In the genomic region with DNA sequence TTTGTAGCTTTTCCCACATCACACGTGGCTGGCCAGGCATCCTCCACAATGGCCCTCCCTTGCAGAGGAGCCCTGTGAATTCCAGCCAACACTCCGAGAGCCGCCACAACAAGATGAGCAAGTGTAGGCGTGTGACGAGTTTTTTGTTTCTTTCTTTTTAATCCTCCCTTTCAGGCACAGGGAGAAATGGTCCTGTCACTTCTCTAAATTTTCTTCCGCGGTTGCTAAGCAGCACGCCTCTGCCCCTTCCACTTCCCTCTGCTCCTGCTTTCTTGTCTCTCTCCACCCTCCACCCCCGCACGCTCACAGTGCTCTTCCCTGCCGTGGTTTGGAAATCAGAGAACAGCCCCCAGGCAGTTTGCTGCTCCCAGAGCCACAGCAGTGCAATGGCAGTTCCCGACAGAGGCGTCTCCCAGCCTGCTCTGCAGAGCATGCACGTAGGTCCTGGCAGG, we compare ENCODE assay signal across 8 cellular contexts.
DNase-seq lines count a peak whose midpoint lies in the region; ATAC-seq, FAIRE-seq and TF ChIP-seq lines count a peak whose summit lies in the region.

No MANE protein-coding gene starts in this region.

- TF ChIP-seq EP300 in upper lobe of left lung (IDR thresholded peaks at IDR 0.05) = no peak

- H3K36me3 Mint-ChIP-seq in memory B cell = no peaks in the 10 kb centered on the region

- POLR2A ChIA-PET in PC-9 (lab: Charles Lee; ENCODE audit: unreplicated experiment) (no interaction called here), endothelial cell of umbilical vein (lab: Charles Lee) (no interaction called here)

- CTCF ChIA-PET in PC-9 (lab: Charles Lee) (no interaction called here), endothelial cell of umbilical vein (lab: Charles Lee) (interaction anchor here (1.5 kb wide), 1 partner anchor 15 kb away, joined by 4 read pairs; no protein-coding TSS in a partner anchor)

- TF ChIP-seq CTCF in PC-9 (conservative IDR thresholded peaks at IDR 0.05) = no peak
- no peak for TF ChIP-seq CTCF in endothelial cell of umbilical vein (IDR thresholded peaks at IDR 0.05; ENCODE audit: extremely low read depth in 1 of 2, insufficient read depth in 1 of 2, low read depth in 1 of 2, low read length in 2 of 2)
- peak in 3 of 6 experiments; percentile 31 to 46 (median 36) for TF ChIP-seq CTCF in upper lobe of left lung (IDR thresholded peaks at IDR 0.05)
- TF ChIP-seq CTCF in MM.1S (IDR thresholded peaks at IDR 0.05; ENCODE audit: low read length) = no peak

- H3K9ac ChIP-seq in endothelial cell of umbilical vein (replicated peaks; ENCODE audit: extremely low read depth, insufficient read depth, low read length) = no peak overlapping the region
- no peak overlapping the region for H3K9ac ChIP-seq in MM.1S (ENCODE audit: low read length)

- FAIRE-seq in endothelial cell of umbilical vein (lab: Jason Lieb, UNC) = peak; percentile 73

- H2AFZ ChIP-seq in PC-9 = peak overlapping the region; percentile 61
- peak overlapping the region; percentile 77 for H2AFZ ChIP-seq in endothelial cell of umbilical vein (ENCODE audit: low read depth, low read length)
- no peak overlapping the region for H2AFZ ChIP-seq in MM.1S (ENCODE audit: low read length)

- H3K4me3 ChIP-seq in PC-9 = peak overlapping the region; percentile 43; the same call in 1 of the 2 replicates
- H3K4me3 ChIP-seq in endothelial cell of umbilical vein (replicated peaks in 1 of 3; ENCODE audit: insufficient read depth in 1 of 3, low read depth in 1 of 3, low read length in 3 of 3) = peak overlapping the region in 2 of 3 experiments; percentile 7 to 12
- H3K4me3 ChIP-seq in upper lobe of left lung = peak overlapping the region in 3 of 4 donors; percentile 22 to 41 (median 32)
- H3K4me3 ChIP-seq in MM.1S (ENCODE audit: low read length) = no peak overlapping the region

- H3K4me1 Mint-ChIP-seq in memory B cell = peaks cover 22% of the 10 kb centered on the region

- H3K27ac ChIP-seq in PC-9 = no peak overlapping the region
- H3K27ac ChIP-seq in endothelial cell of umbilical vein (ENCODE audit: insufficient read depth, low read depth, low read length) = no peak overlapping the region
- peak overlapping the region in 1 of 4 donors; percentile 12 for H3K27ac ChIP-seq in upper lobe of left lung
- H3K27ac ChIP-seq in MM.1S (ENCODE audit: low read length) = no peak overlapping the region

- no peak overlapping the region for H3K27ac Mint-ChIP-seq in memory B cell

- no peaks in the 10 kb centered on the region for H3F3A ChIP-seq in PC-9 (ENCODE audit: insufficient read depth, low read depth)
- H3F3A ChIP-seq in MM.1S (ENCODE audit: insufficient read depth, low read length) = no peaks in the 10 kb centered on the region

- ATAC-seq in memory B cell (ENCODE audit: low read depth) = peak; percentile 54
- peak; percentile 55 to 88 for ATAC-seq in upper lobe of left lung (ENCODE audit: low FRiP score in 2 of 2)
- ATAC-seq in GM19324 (IDR thresholded peaks at IDR 0.05; ENCODE audit: low FRiP score, unreplicated experiment) = no peak

- H3K27me3 ChIP-seq in PC-9 (ENCODE audit: insufficient read depth, low read depth) (no peaks in the 10 kb centered on the region), endothelial cell of umbilical vein (ENCODE audit: control insufficient read depth in 2 of 2, insufficient read depth in 2 of 2, low read length in 2 of 2) (peaks cover 8 to 11% of the 10 kb centered on the region in 2 experiments), upper lobe of left lung (no peaks in the 10 kb centered on the region), MM.1S (replicated peaks; ENCODE audit: insufficient read depth, low read length) (no peaks in the 10 kb centered on the region)

- H3K9me1 ChIP-seq in endothelial cell of umbilical vein (replicated peaks; ENCODE audit: control insufficient read depth, extremely low read depth, insufficient read depth, low read length) = no peaks in the 10 kb centered on the region

- H3K79me2 ChIP-seq in PC-9 (ENCODE audit: low read depth) (no peaks in the 10 kb centered on the region), endothelial cell of umbilical vein (ENCODE audit: control insufficient read depth, insufficient read depth, low read length) (no peaks in the 10 kb centered on the region), MM.1S (ENCODE audit: low read length) (no peaks in the 10 kb centered on the region)

- H3K9me3 ChIP-seq in PC-9 (ENCODE audit: insufficient read depth, low read depth) (no peaks in the 10 kb centered on the region), endothelial cell of umbilical vein (replicated peaks; ENCODE audit: control insufficient read depth, insufficient read depth, low read length) (no peaks in the 10 kb centered on the region), upper lobe of left lung (no peaks in the 10 kb centered on the region), MM.1S (replicated peaks; ENCODE audit: insufficient read depth, low read length) (no peaks in the 10 kb centered on the region)

- intact Hi-C loops in PC-9 (cut with micrococcal nuclease; ENCODE audit: unreplicated experiment) = no loop called here
- intact Hi-C loops in endothelial cell of umbilical vein (cut with micrococcal nuclease) = loop anchor here (5.0 kb wide), 1 partner anchor 46 kb away; no protein-coding TSS in a partner anchor

- DNase-seq in GM04504 (ENCODE audit: low read depth) (peak; percentile 42), PC-9 (peak; percentile 61 to 63), endothelial cell of umbilical vein (ENCODE audit: low read depth, low spot score) (peak; percentile 29), memory B cell (ENCODE audit: low spot score in 2 of 2) (no peak), upper lobe of left lung (peak in 1 of 2 donors; percentile 63), MM.1S (no peak)
- no peak for DNase-seq in stimulated activated naive CD4-positive, alpha-beta T cell treated with Interleukin-2 at 50 U/mL for 16 hours (lab: John Stamatoyannopoulos, UW)

- BruUV-seq in PC-9 (replicated peaks; lab: Mats Ljungman, UMichigan) = no TSS peak
- no TSS peak for BruUV-seq in endothelial cell of umbilical vein (replicated peaks; lab: Mats Ljungman, UMichigan)

- no peaks in the 10 kb centered on the region for H3K9me3 Mint-ChIP-seq in memory B cell

- H3K36me3 ChIP-seq in PC-9 (ENCODE audit: low read depth) (no peaks in the 10 kb centered on the region), endothelial cell of umbilical vein (ENCODE audit: control insufficient read depth in 2 of 2, extremely low read depth in 1 of 2, insufficient read depth in 2 of 2, low read length in 2 of 2) (no peaks in the 10 kb centered on the region), upper lobe of left lung (no peaks in the 10 kb centered on the region), MM.1S (replicated peaks; ENCODE audit: insufficient read depth, low read length) (no peaks in the 10 kb centered on the region)

- no peak for TF ChIP-seq POLR2A in endothelial cell of umbilical vein (IDR thresholded peaks at IDR 0.05; ENCODE audit: low read depth, low read length)
- TF ChIP-seq POLR2A in upper lobe of left lung (IDR thresholded peaks at IDR 0.05) = no peak

- dilution Hi-C loops in endothelial cell of umbilical vein (cut with MboI; ENCODE audit: extremely low pct_ligation_motif_present, low sequenced_read_pairs) = no loop called here

- WGBS in upper lobe of left lung, 2 donors = 2 to 8% methylated on average over 14 of the region's 14 CpGs

- H3K4me2 ChIP-seq in PC-9 (peak overlapping the region; percentile 66), endothelial cell of umbilical vein (ENCODE audit: insufficient read depth, low read length) (peak overlapping the region; percentile 50), MM.1S (ENCODE audit: low read depth, low read length) (no peak overlapping the region)

- peak overlapping the region; percentile 81 for H3K4me3 Mint-ChIP-seq in memory B cell

- H3K9me2 ChIP-seq in PC-9 (ENCODE audit: insufficient read depth) (no peaks in the 10 kb centered on the region), MM.1S (replicated peaks; ENCODE audit: insufficient read depth, low read length) (no peaks in the 10 kb centered on the region)

- no peaks in the 10 kb centered on the region for H4K20me1 ChIP-seq in PC-9 (ENCODE audit: insufficient read depth)
- no peaks in the 10 kb centered on the region for H4K20me1 ChIP-seq in endothelial cell of umbilical vein (replicated peaks; ENCODE audit: control insufficient read depth, extremely low read depth, insufficient read depth, low read length)
- H4K20me1 ChIP-seq in MM.1S (ENCODE audit: insufficient read depth, low read length) = no peaks in the 10 kb centered on the region

- peaks cover 23% of the 10 kb centered on the region for H3K4me1 ChIP-seq in PC-9 (replicated peaks; ENCODE audit: insufficient read depth)
- H3K4me1 ChIP-seq in endothelial cell of umbilical vein (ENCODE audit: control insufficient read depth, extremely low read depth, insufficient read depth, low read length) = peaks cover 16% of the 10 kb centered on the region
- peaks cover 3 to 31% (median 8%) of the 10 kb centered on the region in 4 donors for H3K4me1 ChIP-seq in upper lobe of left lung
- H3K4me1 ChIP-seq in MM.1S (ENCODE audit: low read length) = no peaks in the 10 kb centered on the region

- no peaks in the 10 kb centered on the region for H3K27me3 Mint-ChIP-seq in memory B cell

TF ChIP-seq in endothelial cell of umbilical vein, 7 proteins besides CTCF, POLR2A, EP300 and RAD21:
- TF ChIP-seq, protein P1, sequence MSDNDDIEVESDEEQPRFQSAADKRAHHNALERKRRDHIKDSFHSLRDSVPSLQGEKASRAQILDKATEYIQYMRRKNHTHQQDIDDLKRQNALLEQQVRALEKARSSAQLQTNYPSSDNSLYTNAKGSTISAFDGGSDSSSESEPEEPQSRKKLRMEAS (IDR thresholded peaks at IDR 0.05; ENCODE audit: insufficient read depth, insufficient read length) = no peak
- TF ChIP-seq EZH2 (IDR thresholded peaks at IDR 0.05; ENCODE audit: borderline replicate concordance, low read depth, low read length, severe bottlenecking) (no peak), JUN (IDR thresholded peaks at IDR 0.05; ENCODE audit: borderline replicate concordance, insufficient read depth, insufficient read length, low read depth) (no peak), POLR2AphosphoS5 (IDR thresholded peaks at IDR 0.05; ENCODE audit: insufficient read depth, low read depth, low read length) (no peak), MYC (IDR thresholded peaks at IDR 0.05; ENCODE audit: low read depth, low read length) (no peak), FOS (IDR thresholded peaks at IDR 0.05; ENCODE audit: borderline replicate concordance, insufficient read depth, low read length) (no peak), GATA2 (IDR thresholded peaks at IDR 0.05; ENCODE audit: insufficient read depth, insufficient read length, low read depth, low read length) (no peak)

Comparison
In these comparisons a context has a peak if more than half of its experiments do, and no peak if none do; other contexts are left out.
1. DNase-seq: peak in GM04504 (single experiment), PC-9 (2 of 2) and endothelial cell of umbilical vein (single experiment); none in memory B cell (0 of 2), stimulated activated naive CD4-positive, alpha-beta T cell treated with Interleukin-2 at 50 U/mL for 16 hours (single experiment) and MM.1S (single experiment).